Comparison of ENCODE assay signal across 28 cellular contexts in the genomic region with DNA sequence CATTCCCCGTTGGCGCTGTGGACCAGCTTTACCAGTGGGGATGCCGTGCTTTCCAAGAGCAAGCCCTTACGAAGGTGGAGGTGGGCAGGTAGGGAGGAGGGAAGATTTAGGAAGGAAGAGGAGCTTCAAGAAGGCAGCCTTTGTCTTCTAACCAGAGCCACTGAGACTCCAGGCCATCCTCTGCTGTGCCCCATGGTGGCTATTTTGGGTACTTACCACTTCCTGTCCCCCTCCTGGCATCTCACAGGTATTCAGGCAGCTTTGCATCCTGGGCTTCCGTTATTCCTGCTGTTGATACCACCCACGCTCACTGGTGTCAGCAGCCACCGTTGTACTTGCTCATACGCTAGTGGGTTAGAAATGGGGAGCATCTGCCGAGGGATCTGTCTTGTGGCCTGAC. TPM values are rescaled to one million over a fixed set of nuclear protein-coding genes. Genes with fewer than 3 reads are reported as not detected.
A peak's percentile ranks its signal among the peaks of the same experiment; 100 is the strongest.
DNase-seq lines count a peak whose midpoint lies in the region; ATAC-seq, FAIRE-seq and TF ChIP-seq lines count a peak whose summit lies in the region.
"Had no signal": no experiment of that assay in that cellular context is flagged by ENCODE, and none has a peak within 500 bp of the region (broad histone marks: within the 10 kb centered on the region; RNA-seq: fewer than 3 reads in every experiment).

No MANE protein-coding gene starts in this region.

- H3K36me3 ChIP-seq in bronchial epithelial cell (ENCODE audit: control insufficient read depth, insufficient read depth, low read length) = peaks cover 6% of the 10 kb centered on the region

- no peak overlapping the region for H3K4me3 ChIP-seq in bronchial epithelial cell (ENCODE audit: low read depth, low read length)
- H3K4me3 ChIP-seq: BLaER1, HAP-1 had no signal

- peak; percentile 4 for DNase-seq in COR-L47 (lab: John Stamatoyannopoulos, UW)
- no peak for DNase-seq in HFFc6
- no peak for DNase-seq in bronchial epithelial cell (ENCODE audit: low read depth)
- peak; percentile 38 for DNase-seq in islet precursor cell
- DNase-seq in DMS79 treated with DMSO at 0.1 percent for 48 hours (lab: John Stamatoyannopoulos, UW) = no peak
- no peak for DNase-seq in SHP77 treated with DMSO at 0.1 percent for 48 hours (lab: John Stamatoyannopoulos, UW)
- DNase-seq: CD4-positive, alpha-beta T cell; DMS79; IMR-90; KG1; MM.1S; NCI-H1417 treated with DMSO at 0.1 percent for 48 hours; NCI-H1694 treated with DMSO at 0.1 percent for 48 hours; NCI-H2171; NCI-H345; NCI-H510A treated with DMSO at 0.1 percent for 48 hours; NCI-H748 treated with DMSO at 0.1 percent for 48 hours; NK-92 treated with Interleukin-12 subunit alpha and Interleukin-12 subunit beta, amount 100 ng/mL, for 24 hours; RPMI8226; SHP77; T-helper 1 cell had no signal

- H3K27me3 Mint-ChIP-seq in HFFc6 (ENCODE audit: insufficient read depth) = no peaks in the 10 kb centered on the region; the same call in 1 of the 2 replicates
- H3K27me3 Mint-ChIP-seq: CD4-positive, alpha-beta T cell had no signal

- no peak overlapping the region for H3K27ac Mint-ChIP-seq in HFFc6
- H3K27ac Mint-ChIP-seq: CD4-positive, alpha-beta T cell had no signal

- FAIRE-seq in bronchial epithelial cell (lab: Jason Lieb, UNC) = peak; percentile 43
- FAIRE-seq: A204.1, GM12892, GM19239 had no signal

- no peaks in the 10 kb centered on the region for H3K27me3 ChIP-seq in bronchial epithelial cell (ENCODE audit: control insufficient read depth, insufficient read depth, low read length)
- H3K27me3 ChIP-seq: BLaER1 had no signal

- H3K36me3 Mint-ChIP-seq in HFFc6 (ENCODE audit: low read depth) = peaks cover 6% of the 10 kb centered on the region

- 0 out of 2 replicates have a peak, but pooled peaks have one; percentile 10 for TF ChIP-seq CTCF in HFFc6 (IDR thresholded peaks at IDR 0.05)
- TF ChIP-seq CTCF in bronchial epithelial cell (IDR thresholded peaks at IDR 0.05; ENCODE audit: insufficient read depth, low read length, severe bottlenecking) = no peak

- ATAC-seq in GM19455 (IDR thresholded peaks at IDR 0.05; ENCODE audit: unreplicated experiment) = no peak
- ATAC-seq in GM18502 (IDR thresholded peaks at IDR 0.05; ENCODE audit: poor library complexity, unreplicated experiment) = no peak

- no peaks in the 10 kb centered on the region for H3K9me3 Mint-ChIP-seq in HFFc6
- H3K9me3 Mint-ChIP-seq: CD4-positive, alpha-beta T cell had no signal

- H3K4me1 Mint-ChIP-seq in HFFc6 (ENCODE audit: low read depth) = no peaks in the 10 kb centered on the region

- no peak overlapping the region for H3K4me3 Mint-ChIP-seq in HFFc6
- H3K4me3 Mint-ChIP-seq: CD4-positive, alpha-beta T cell had no signal

RNA-seq across cellular contexts. Expression of a gene that starts 22.9 kb away (rescaled TPM):
- 10 to 100 TPM; 13.7 to 17.5 (median 15.9) TPM for total RNA-seq in HFFc6 (2021; fragmentation: NEBNext Ultra II Directional; extraction: Animal tissue kit (Norgen Biotek cat#: 25700))
- 25.1 and 25.8 TPM in 2 replicates for total RNA-seq in bronchial epithelial cell

RNA-seq across cellular contexts. Expression of a gene that starts 23.0 kb away (rescaled TPM):
- under 1 TPM; 0.36 to 0.85 (median 0.51) TPM for total RNA-seq in HFFc6 (2021; fragmentation: NEBNext Ultra II Directional; extraction: Animal tissue kit (Norgen Biotek cat#: 25700))
- 1.0 and 1.1 TPM in 2 replicates for total RNA-seq in bronchial epithelial cell

RNA-seq across cellular contexts. Expression of a gene that starts 50.0 kb away (rescaled TPM):
- total RNA-seq in HFFc6 (2021; fragmentation: NEBNext Ultra II Directional; extraction: Animal tissue kit (Norgen Biotek cat#: 25700)) = 10 to 100 TPM; 14.4 to 20.4 (median 18.7) TPM
- total RNA-seq in bronchial epithelial cell = 13.4 and 14.0 TPM in 2 replicates

Comparison
In these comparisons a context has a peak if more than half of its experiments do, and no peak if none do; other contexts are left out.
1. DNase-seq: peak in COR-L47 (single experiment) and islet precursor cell (single experiment); none in HFFc6 (single experiment), bronchial epithelial cell (single experiment), DMS79 treated with DMSO at 0.1 percent for 48 hours (single experiment) and SHP77 treated with DMSO at 0.1 percent for 48 hours (single experiment).